Comparison of ENCODE assay signal across 11 cellular contexts in genomic region chr3:192833177-192833890, GRCh38.
DNase-seq lines count a peak whose midpoint lies in the region; ATAC-seq, FAIRE-seq and TF ChIP-seq lines count a peak whose summit lies in the region.
"Had no signal": no experiment of that assay in that cellular context is flagged by ENCODE, and none has a peak within 500 bp of the region (broad histone marks: within the 10 kb centered on the region; RNA-seq: fewer than 3 reads in every experiment).

No MANE protein-coding gene starts in this region.

- TF ChIP-seq CTCF in A549 (IDR thresholded peaks at IDR 0.05) (no peak), HFFc6 (IDR thresholded peaks at IDR 0.05) (no peak), bronchial epithelial cell (IDR thresholded peaks at IDR 0.05; ENCODE audit: insufficient read depth, low read length, severe bottlenecking) (no peak), left lung (IDR thresholded peaks at IDR 0.05) (no peak), GM10248 (IDR thresholded peaks at IDR 0.05; ENCODE audit: control extremely low read depth, extremely low read depth, low read depth, missing control alignments) (no peak), GM23338 (conservative IDR thresholded peaks at IDR 0.05; ENCODE audit: low read depth in 2 of 2) (no peak)

- no peak overlapping the region for H2AFZ ChIP-seq in GM23338

- H3K9me2 ChIP-seq in GM23338 (ENCODE audit: insufficient read depth) = no peaks in the 10 kb centered on the region

- no peaks in the 10 kb centered on the region for H3F3A ChIP-seq in GM23338 (replicated peaks; ENCODE audit: low read depth)

- intact Hi-C loops in left lung (cut with DNase I) = no loop called here

- H3K9me3 ChIP-seq in A549 (no peaks in the 10 kb centered on the region), left lung (no peaks in the 10 kb centered on the region)

- peaks cover 96% of the 10 kb centered on the region for H3K79me2 ChIP-seq in GM23338 (replicated peaks; ENCODE audit: insufficient read depth)

- FAIRE-seq in A549 (lab: Jason Lieb, UNC) (no peak), bronchial epithelial cell (lab: Jason Lieb, UNC) (no peak)

- ATAC-seq in A549 (peak in 1 of 2 experiments; percentile 70; a peak in 3 of 6 replicates), left lung (peak; percentile 50), GM23338 (no peak)
- ATAC-seq: stimulated activated naive CD8-positive, alpha-beta T cell treated with anti-CD3 and anti-CD28 coated beads, Interleukin-15, Interleukin-2, amounts not matched to agents 100 U/mL and 50 U/mL, for 24 hours had no signal

- H3K27me3 ChIP-seq in bronchial epithelial cell (ENCODE audit: control insufficient read depth, insufficient read depth, low read length) = no peaks in the 10 kb centered on the region
- no peaks in the 10 kb centered on the region for H3K27me3 ChIP-seq in left lung
- H3K27me3 ChIP-seq in GM23338 (ENCODE audit: insufficient read depth) = no peaks in the 10 kb centered on the region

- DNase-seq in A549 (ENCODE audit: low read depth in 1 of 2, low spot score in 1 of 2) (peak in 1 of 2 experiments; percentile 14), HFFc6 (peak; percentile 77), bronchial epithelial cell (ENCODE audit: low read depth) (peak; percentile 69), left lung (no peak), KG1 (lab: John Stamatoyannopoulos, UW) (no peak), NOMO-1 treated with dmso at 0.1 percent for 144 hours (lab: John Stamatoyannopoulos, UW; ENCODE audit: unreplicated experiment) (no peak), GM10248 (ENCODE audit: extremely low spot score) (no peak), GM23338 (ENCODE audit: low spot score) (no peak)
- DNase-seq: activated T-cell treated with anti-CD3 and anti-CD28 coated beads for 4 hours; stimulated activated CD4-positive, alpha-beta T cell treated with anti-CD3 and anti-CD28 coated beads, Interleukin-12 subunit alpha, Interleukin-12 subunit beta, amount 100 ng/mL, for 4 hours; stimulated activated naive CD8-positive, alpha-beta T cell treated with anti-CD3 and anti-CD28 coated beads, Interleukin-15, Interleukin-2, amounts not matched to agents 100 U/mL and 50 U/mL, for 24 hours had no signal

- H3K9me3 Mint-ChIP-seq in HFFc6 (no peaks in the 10 kb centered on the region), GM23338 (no peaks in the 10 kb centered on the region; the same call in 2 of the 3 replicates)

- H3K4me3 Mint-ChIP-seq in HFFc6 (peak overlapping the region; percentile 73), GM23338 (no peak overlapping the region)

- no peaks in the 10 kb centered on the region for H3K36me3 ChIP-seq in bronchial epithelial cell (ENCODE audit: control insufficient read depth, insufficient read depth, low read length)
- H3K36me3 ChIP-seq in left lung = no peaks in the 10 kb centered on the region
- no peaks in the 10 kb centered on the region for H3K36me3 ChIP-seq in GM23338 (ENCODE audit: insufficient read depth)

- H3K4me2 ChIP-seq in A549 (peak overlapping the region; percentile 73), GM23338 (no peak overlapping the region)

- H3K27ac Mint-ChIP-seq in HFFc6 = peak overlapping the region; percentile 88
- H3K27ac Mint-ChIP-seq in GM23338 = no peak overlapping the region

- H3K4me3 ChIP-seq in A549 = no peak overlapping the region
- no peak overlapping the region for H3K4me3 ChIP-seq in bronchial epithelial cell (ENCODE audit: low read depth, low read length)
- H3K4me3 ChIP-seq in left lung = no peak overlapping the region
- no peak overlapping the region for H3K4me3 ChIP-seq in GM23338

- POLR2A ChIA-PET in A549 (lab: Yijun Ruan, JAX) = no interaction called here
- POLR2A ChIA-PET in GM10248 (lab: Yijun Ruan, JAX) = interaction anchor here (0.7 kb wide), 1 partner anchor 8 kb away, joined by 3 read pairs; no protein-coding TSS in a partner anchor

- peaks cover 52% of the 10 kb centered on the region for H3K4me1 ChIP-seq in A549
- H3K4me1 ChIP-seq in left lung = peaks cover 0 to 14% of the 10 kb centered on the region in 2 donors
- H3K4me1 ChIP-seq in GM23338 (ENCODE audit: insufficient read depth) = peaks cover 18% of the 10 kb centered on the region

- H3K27me3 Mint-ChIP-seq in HFFc6 (ENCODE audit: insufficient read depth) (no peaks in the 10 kb centered on the region; the same call in 1 of the 2 replicates), GM23338 (ENCODE audit: insufficient read depth, low read depth, poor library complexity) (peaks cover 2% of the 10 kb centered on the region)

- 53% methylated on average over 9 of the region's 9 CpGs for WGBS in A549 (ENCODE audit: missing lambda C conversion rate)

- no peak for TF ChIP-seq EP300 in A549 (IDR thresholded peaks at IDR 0.05)

- H3K27ac ChIP-seq in A549 = peak overlapping the region; percentile 34 to 72; a peak in 5 of 6 replicates
- peak overlapping the region; percentile 13 to 71 for H3K27ac ChIP-seq in left lung
- no peak overlapping the region for H3K27ac ChIP-seq in GM23338 (ENCODE audit: low read depth)

- H3K36me3 Mint-ChIP-seq in HFFc6 (ENCODE audit: low read depth) = peaks cover 10% of the 10 kb centered on the region
- H3K36me3 Mint-ChIP-seq in GM23338 (ENCODE audit: low read depth) = peaks cover 14% of the 10 kb centered on the region; the same call in 1 of the 3 replicates

- CTCF ChIA-PET in A549 (lab: Yijun Ruan, JAX) (interaction anchor here (0.7 kb wide), 1 partner anchor 9 kb away, joined by 4 read pairs; no protein-coding TSS in a partner anchor), GM10248 (lab: Yijun Ruan, JAX) (interaction anchor here (1.6 to 1.9 kb wide), 3 partner anchors 10 to 82 kb away, joined by 3 to 4 read pairs (median 4); no protein-coding TSS in a partner anchor)

- peaks cover 9% of the 10 kb centered on the region; the same call in 1 of the 2 replicates for H4K20me1 ChIP-seq in GM23338 (replicated peaks; ENCODE audit: insufficient read depth)

- H3K4me1 Mint-ChIP-seq in HFFc6 (ENCODE audit: low read depth) (peaks cover 85% of the 10 kb centered on the region), GM23338 (peaks cover 34% of the 10 kb centered on the region)

- TF ChIP-seq RAD21 in A549 (conservative IDR thresholded peaks at IDR 0.05 in 1 of 2, IDR thresholded peaks at IDR 0.05 in 1 of 2) = no peak

- TF ChIP-seq POLR2A in A549 (IDR thresholded peaks at IDR 0.05; ENCODE audit: low read length) = no peak

TF ChIP-seq in A549, 52 proteins besides CTCF, POLR2A, EP300 and RAD21 (continues in another document):
- no peak for TF ChIP-seq CBX2 (IDR thresholded peaks at IDR 0.05; ENCODE audit: borderline replicate concordance, low read depth)
- TF ChIP-seq FOSL2 (IDR thresholded peaks at IDR 0.05) = peak; percentile 45; the same call in 1 of the 2 replicates
- peak; percentile 47 for TF ChIP-seq FOSL2 (CRISPR knock-in tag; IDR thresholded peaks at IDR 0.05)
- no peak for TF ChIP-seq RCOR1 (IDR thresholded peaks at IDR 0.05; ENCODE audit: low read depth, low read length)
- TF ChIP-seq PBX3 (IDR thresholded peaks at IDR 0.05) = no peak
- TF ChIP-seq RNF2 (IDR thresholded peaks at IDR 0.05; ENCODE audit: borderline replicate concordance, low read depth) = no peak
- no peak for TF ChIP-seq USF2 (IDR thresholded peaks at IDR 0.05)

TF ChIP-seq in GM23338, 12 proteins besides CTCF, POLR2A, EP300 and RAD21 (continues in another document):
- no peak for TF ChIP-seq EZH2 (IDR thresholded peaks at IDR 0.05; ENCODE audit: low read depth, unreplicated experiment)
- no peak for TF ChIP-seq CREB1 (CRISPR knock-in tag; IDR thresholded peaks at IDR 0.05; ENCODE audit: low read depth)

Comparison
In these comparisons a context has a peak if more than half of its experiments do, and no peak if none do; other contexts are left out.
1. DNase-seq: peak in HFFc6 (single experiment) and bronchial epithelial cell (single experiment); none in left lung (0 of 2), KG1 (single experiment), NOMO-1 treated with dmso at 0.1 percent for 144 hours (single experiment), GM10248 (single experiment) and GM23338 (single experiment).